In the genomic region with DNA sequence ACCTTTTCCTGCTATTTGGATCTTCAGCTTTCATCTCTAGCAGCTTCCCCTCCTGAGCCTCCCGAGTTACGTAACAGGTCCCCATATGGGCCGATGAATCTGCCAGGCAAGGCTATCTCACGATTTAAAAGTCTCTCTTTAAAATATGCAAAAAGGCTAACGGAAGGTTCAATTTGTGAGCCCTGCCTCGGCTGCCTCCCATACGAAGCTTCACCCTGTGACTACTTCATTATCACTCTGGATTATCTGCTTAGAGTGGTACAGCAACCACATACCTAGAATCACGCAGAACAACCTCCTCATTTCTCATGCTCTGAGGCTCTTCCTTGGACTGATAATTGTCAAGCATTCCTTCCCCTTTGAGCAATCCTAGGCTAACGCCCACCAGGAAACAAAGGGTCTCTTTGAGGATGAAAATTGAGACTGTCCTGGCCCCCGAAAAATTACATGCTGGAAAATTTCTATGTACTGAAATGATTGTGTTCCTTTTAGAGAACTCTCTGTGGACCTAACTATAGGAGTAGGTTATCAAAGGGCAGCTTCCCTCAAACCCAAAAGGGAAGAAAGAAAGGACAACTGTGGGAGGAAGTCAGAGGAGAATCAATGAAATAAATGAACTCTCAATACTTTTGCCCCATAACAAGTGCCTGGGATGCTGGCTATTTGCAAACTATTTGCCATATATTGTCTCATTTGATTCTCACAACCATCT, we compare ENCODE assay signal across 13 cellular contexts.
DNase-seq lines count a peak whose midpoint lies in the region; ATAC-seq and TF ChIP-seq lines count a peak whose summit lies in the region.
"Had no signal": no experiment of that assay in that cellular context is flagged by ENCODE, and none has a peak within 500 bp of the region (broad histone marks: within the 10 kb centered on the region; RNA-seq: fewer than 3 reads in every experiment).

No MANE protein-coding gene starts in this region.

- no peak overlapping the region for H3K9ac ChIP-seq in mammary epithelial cell (ENCODE audit: insufficient read depth, low read length)
- H3K9ac ChIP-seq: KMS-11 had no signal

- H2AFZ ChIP-seq in ACC112 (ENCODE audit: low read length, unreplicated experiment) (peak overlapping the region; percentile 15), mammary epithelial cell (ENCODE audit: low read depth, low read length) (peak overlapping the region; percentile 71)
- H2AFZ ChIP-seq: hepatocyte had no signal

- no peak overlapping the region for H3K4me3 ChIP-seq in ACC112 (ENCODE audit: low read depth, low read length)
- H3K4me3 ChIP-seq in mammary epithelial cell (replicated peaks in 1 of 3; ENCODE audit: insufficient read depth in 1 of 3, low read depth in 2 of 3, low read length in 3 of 3), result no peak overlapping the region
- H3K4me3 ChIP-seq: hepatocyte had no signal

- intact Hi-C loops in mammary epithelial cell (cut with micrococcal nuclease), result no loop called here

- no TSS peak for BruUV-seq in mammary epithelial cell (replicated peaks; lab: Mats Ljungman, UMichigan)

- 34% methylated on average over 10 of the region's 10 CpGs for WGBS in mammary epithelial cell (ENCODE audit: low coverage, missing lambda C conversion rate)

- H4K20me1 ChIP-seq in mammary epithelial cell (ENCODE audit: insufficient read depth, low read length), result no peaks in the 10 kb centered on the region

- H3K36me3 ChIP-seq in ACC112 (ENCODE audit: insufficient read depth, low read length) (no peaks in the 10 kb centered on the region), mammary epithelial cell (ENCODE audit: insufficient read depth, low read length) (no peaks in the 10 kb centered on the region)

- H3K27ac ChIP-seq in ACC112 (ENCODE audit: low read depth, low read length) (no peak overlapping the region), mammary epithelial cell (ENCODE audit: insufficient read depth, low read depth, low read length) (no peak overlapping the region)
- H3K27ac ChIP-seq: hepatocyte, KMS-11 had no signal

- DNase-seq in KBM-7 (peak; percentile 51), mammary epithelial cell (no peak), medulla oblongata (ENCODE audit: extremely low spot score) (peak; percentile 72), KG1 (lab: John Stamatoyannopoulos, UW) (no peak)
- DNase-seq: activated T-cell treated with anti-CD3 and anti-CD28 coated beads, Interleukin-2, amount 50 U/mL, for 48 hours; C1 segment of cervical spinal cord; NCI-H524 treated with DMSO at 0.1 percent for 48 hours had no signal

- no peaks in the 10 kb centered on the region for H3K9me3 ChIP-seq in mammary epithelial cell (replicated peaks; ENCODE audit: insufficient read depth, low read length)

- dilution Hi-C loops in mammary epithelial cell (cut with HindIII; ENCODE audit: low sequenced_read_pairs), result no loop called here

- H3K79me2 ChIP-seq in ACC112 (ENCODE audit: control insufficient read depth, insufficient read depth, low read length, unreplicated experiment), result no peaks in the 10 kb centered on the region
- H3K79me2 ChIP-seq in mammary epithelial cell (ENCODE audit: insufficient read depth, low read length), result no peaks in the 10 kb centered on the region
- H3K79me2 ChIP-seq: hepatocyte had no signal

- in situ Hi-C loops in KBM-7 (cut with MboI; ENCODE audit: low pct_unique_long_range_greater_than_20kb, low sequenced_read_pairs) (no loop called here), mammary epithelial cell (cut with MboI; ENCODE audit: low sequenced_read_pairs in 2 of 2) (no loop called here)

- CTCF ChIA-PET in mammary epithelial cell (lab: Charles Lee; ENCODE audit: low non-redundant PET), result no interaction called here

- H3K4me1 ChIP-seq in ACC112 (ENCODE audit: control insufficient read depth, insufficient read depth, low read length, unreplicated experiment) (peaks cover 9% of the 10 kb centered on the region), mammary epithelial cell (ENCODE audit: insufficient read depth, low read length) (no peaks in the 10 kb centered on the region)

- no peak for TF ChIP-seq CTCF in mammary epithelial cell (conservative IDR thresholded peaks at IDR 0.05 in 1 of 2, IDR thresholded peaks at IDR 0.05 in 1 of 2; ENCODE audit: extremely low read depth in 1 of 2, insufficient read depth in 1 of 2, low read depth in 1 of 2, low read length in 2 of 2)

- no peaks in the 10 kb centered on the region for H3K27me3 ChIP-seq in ACC112 (ENCODE audit: insufficient read depth, low read length)
- no peaks in the 10 kb centered on the region for H3K27me3 ChIP-seq in mammary epithelial cell (ENCODE audit: insufficient read depth, low read length)
- H3K27me3 ChIP-seq: hepatocyte had no signal

- ATAC-seq in HG03097 (IDR thresholded peaks at IDR 0.05; ENCODE audit: low FRiP score, unreplicated experiment) (no peak), HG03565 (IDR thresholded peaks at IDR 0.05; ENCODE audit: unreplicated experiment) (no peak), GM18909 (IDR thresholded peaks at IDR 0.05; ENCODE audit: poor library complexity, unreplicated experiment) (no peak)

- H3K4me2 ChIP-seq in mammary epithelial cell (ENCODE audit: insufficient read depth, low read depth, low read length), result no peak overlapping the region
- H3K4me2 ChIP-seq: hepatocyte, KMS-11 had no signal

Comparison
In these comparisons a context has a peak if more than half of its experiments do, and no peak if none do; other contexts are left out.
1. DNase-seq: peak in KBM-7 (single experiment) and medulla oblongata (single experiment); none in mammary epithelial cell (single experiment) and KG1 (single experiment).